In the genomic region with DNA sequence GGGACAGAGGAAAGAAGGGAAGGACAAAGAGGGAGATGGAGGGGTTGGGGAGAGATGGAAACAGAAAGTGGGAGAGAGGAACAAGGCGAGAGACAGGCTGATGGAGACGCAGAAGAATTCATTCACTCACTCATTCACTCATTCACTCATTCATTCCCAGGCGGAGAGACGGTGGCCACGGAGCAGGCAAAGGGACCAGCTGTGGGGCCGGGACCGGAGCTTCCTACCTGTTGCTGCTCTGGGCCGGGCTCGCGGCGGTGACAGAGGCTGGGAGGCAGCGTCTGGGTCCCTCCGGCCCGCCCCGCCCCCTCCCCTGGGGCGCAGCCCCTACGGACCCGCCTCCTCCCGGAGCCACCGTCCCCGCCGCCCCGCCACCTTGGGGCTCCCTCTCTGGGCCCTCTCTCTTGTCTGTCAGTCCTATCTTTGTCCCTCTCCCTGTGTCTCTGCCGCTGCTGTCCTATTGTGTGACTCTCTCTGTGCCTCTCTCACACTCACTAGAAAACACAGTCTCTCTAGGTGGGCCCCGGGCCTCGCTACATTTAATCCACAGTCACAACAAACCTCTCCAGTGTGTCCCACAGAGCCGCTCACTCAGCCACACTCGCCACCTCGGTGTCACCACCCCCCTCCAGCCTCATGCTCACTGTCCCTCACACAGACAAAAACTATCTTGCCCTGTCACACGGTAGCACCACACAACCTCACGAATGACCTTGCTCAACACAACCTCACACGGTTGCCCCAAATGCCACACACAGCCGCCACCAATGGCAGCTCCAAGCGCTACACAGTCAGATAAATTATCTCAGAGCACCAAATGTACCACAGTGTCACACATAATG, we compare ENCODE assay signal across 1 cellular context.
TF ChIP-seq lines count a peak whose summit lies in the region.

TSS of gene GNG8 (minus strand) at position 283 of the 842 bp plus-strand sequence. CDS start 1,520 bp downstream, outside the sequence.

TF ChIP-seq in GM12878, 131 proteins besides CTCF, POLR2A, EP300 and RAD21 (continued from another document):
- TF ChIP-seq IRF3 (IDR thresholded peaks at IDR 0.05), result no peak
- no peak for TF ChIP-seq FOS (IDR thresholded peaks at IDR 0.05; ENCODE audit: borderline replicate concordance, extremely low read depth, insufficient read length)
- no peak for TF ChIP-seq ZNF217 (IDR thresholded peaks at IDR 0.05)
- no peak for TF ChIP-seq BHLHE40 (IDR thresholded peaks at IDR 0.05; ENCODE audit: borderline replicate concordance in 1 of 2, low read depth in 2 of 2, low read length in 1 of 2)
- no peak for TF ChIP-seq KLF5 (IDR thresholded peaks at IDR 0.05; ENCODE audit: partially characterized antibody)
- TF ChIP-seq NR2C1 (IDR thresholded peaks at IDR 0.05), result no peak
- no peak for TF ChIP-seq KAT2A (conservative IDR thresholded peaks at IDR 0.05; ENCODE audit: control insufficient read depth, low read depth, low read length)
- TF ChIP-seq JUND (IDR thresholded peaks at IDR 0.05; ENCODE audit: low read depth, low read length), result no peak
- TF ChIP-seq, protein P1, sequence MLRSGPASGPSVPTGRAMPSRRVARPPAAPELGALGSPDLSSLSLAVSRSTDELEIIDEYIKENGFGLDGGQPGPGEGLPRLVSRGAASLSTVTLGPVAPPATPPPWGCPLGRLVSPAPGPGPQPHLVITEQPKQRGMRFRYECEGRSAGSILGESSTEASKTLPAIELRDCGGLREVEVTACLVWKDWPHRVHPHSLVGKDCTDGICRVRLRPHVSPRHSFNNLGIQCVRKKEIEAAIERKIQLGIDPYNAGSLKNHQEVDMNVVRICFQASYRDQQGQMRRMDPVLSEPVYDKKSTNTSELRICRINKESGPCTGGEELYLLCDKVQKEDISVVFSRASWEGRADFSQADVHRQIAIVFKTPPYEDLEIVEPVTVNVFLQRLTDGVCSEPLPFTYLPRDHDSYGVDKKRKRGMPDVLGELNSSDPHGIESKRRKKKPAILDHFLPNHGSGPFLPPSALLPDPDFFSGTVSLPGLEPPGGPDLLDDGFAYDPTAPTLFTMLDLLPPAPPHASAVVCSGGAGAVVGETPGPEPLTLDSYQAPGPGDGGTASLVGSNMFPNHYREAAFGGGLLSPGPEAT (IDR thresholded peaks at IDR 0.05; ENCODE audit: low read depth), result no peak
- TF ChIP-seq TCF12 (IDR thresholded peaks at IDR 0.05; ENCODE audit: low read depth, low read length), result no peak
- TF ChIP-seq NKRF (conservative IDR thresholded peaks at IDR 0.05), result no peak
- TF ChIP-seq MYB (IDR thresholded peaks at IDR 0.05; ENCODE audit: borderline replicate concordance, low read depth, low read length), result no peak
- TF ChIP-seq, protein P2, sequence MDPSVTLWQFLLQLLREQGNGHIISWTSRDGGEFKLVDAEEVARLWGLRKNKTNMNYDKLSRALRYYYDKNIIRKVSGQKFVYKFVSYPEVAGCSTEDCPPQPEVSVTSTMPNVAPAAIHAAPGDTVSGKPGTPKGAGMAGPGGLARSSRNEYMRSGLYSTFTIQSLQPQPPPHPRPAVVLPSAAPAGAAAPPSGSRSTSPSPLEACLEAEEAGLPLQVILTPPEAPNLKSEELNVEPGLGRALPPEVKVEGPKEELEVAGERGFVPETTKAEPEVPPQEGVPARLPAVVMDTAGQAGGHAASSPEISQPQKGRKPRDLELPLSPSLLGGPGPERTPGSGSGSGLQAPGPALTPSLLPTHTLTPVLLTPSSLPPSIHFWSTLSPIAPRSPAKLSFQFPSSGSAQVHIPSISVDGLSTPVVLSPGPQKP (IDR thresholded peaks at IDR 0.05; ENCODE audit: low read depth, low read length), result no peak
- TF ChIP-seq PAX5 (IDR thresholded peaks at IDR 0.05; ENCODE audit: borderline replicate concordance, low read depth, low read length), result no peak
- TF ChIP-seq EED (IDR thresholded peaks at IDR 0.05; ENCODE audit: low read depth), result no peak
- TF ChIP-seq IKZF2 (IDR thresholded peaks at IDR 0.05), result 0 out of 4 replicates have a peak, but pooled peaks of 1 of the 2 experiments have one; percentile 24
- no peak for TF ChIP-seq POU2F2 (IDR thresholded peaks at IDR 0.05; ENCODE audit: borderline replicate concordance, low read depth, low read length)
- TF ChIP-seq, protein P3, sequence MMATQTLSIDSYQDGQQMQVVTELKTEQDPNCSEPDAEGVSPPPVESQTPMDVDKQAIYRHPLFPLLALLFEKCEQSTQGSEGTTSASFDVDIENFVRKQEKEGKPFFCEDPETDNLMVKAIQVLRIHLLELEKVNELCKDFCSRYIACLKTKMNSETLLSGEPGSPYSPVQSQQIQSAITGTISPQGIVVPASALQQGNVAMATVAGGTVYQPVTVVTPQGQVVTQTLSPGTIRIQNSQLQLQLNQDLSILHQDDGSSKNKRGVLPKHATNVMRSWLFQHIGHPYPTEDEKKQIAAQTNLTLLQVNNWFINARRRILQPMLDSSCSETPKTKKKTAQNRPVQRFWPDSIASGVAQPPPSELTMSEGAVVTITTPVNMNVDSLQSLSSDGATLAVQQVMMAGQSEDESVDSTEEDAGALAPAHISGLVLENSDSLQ (IDR thresholded peaks at IDR 0.05), result no peak
- peak; percentile 39 for TF ChIP-seq MEF2B (IDR thresholded peaks at IDR 0.05; ENCODE audit: partially characterized antibody, poor library complexity, severe bottlenecking)
- peak; percentile 97 for TF ChIP-seq ZNF24 (IDR thresholded peaks at IDR 0.05)
- TF ChIP-seq ZZZ3 (IDR thresholded peaks at IDR 0.05; ENCODE audit: control insufficient read depth, insufficient read length, low read depth), result no peak
- TF ChIP-seq ZNF384 (IDR thresholded peaks at IDR 0.05; ENCODE audit: borderline replicate concordance, low read depth, low read length), result peak; percentile 18; the same call in 1 of the 2 replicates
- TF ChIP-seq ZBTB4 (CRISPR knock-in tag; IDR thresholded peaks at IDR 0.05), result no peak
